28 cellular contexts compared by ENCODE assay signal in genomic region chr22:26708256-26709009, GRCh38. TPM values are rescaled to one million over a fixed set of nuclear protein-coding genes. Genes with fewer than 3 reads are reported as not detected.
DNase-seq lines count a peak whose midpoint lies in the region; ATAC-seq and TF ChIP-seq lines count a peak whose summit lies in the region.
"Had no signal": no experiment of that assay in that cellular context is flagged by ENCODE, and none has a peak within 500 bp of the region (broad histone marks: within the 10 kb centered on the region; RNA-seq: fewer than 3 reads in every experiment).

No MANE protein-coding gene starts in this region.

- intact Hi-C loops in colonic mucosa (cut with DNase I) (no loop called here), MCF 10A (cut with micrococcal nuclease) (no loop called here)

- BruUV-seq in MCF 10A (replicated peaks; lab: Mats Ljungman, UMichigan): no TSS peak

- H3K27ac Mint-ChIP-seq in MCF 10A (ENCODE audit: low read depth, unreplicated experiment): no peak overlapping the region
- H3K27ac Mint-ChIP-seq: activated CD4-positive, alpha-beta memory T cell treated with anti-CD3 and anti-CD28 coated beads for 36 hours; activated naive CD4-positive, alpha-beta T cell treated with anti-CD3 and anti-CD28 coated beads, Interleukin-2, amount 50 U/mL, for 72 hours; activated T-helper 17 cell treated with anti-CD3 and anti-CD28 coated beads, Interleukin-2, amount 50 U/mL, for 72 hours; dendritic cell treated with granulocyte-macrophage colony-stimulating factor and Interleukin-4, amounts not matched to agents 40 ng/mL and 50 ng/mL, for 4 days; T-helper 1 cell treated with Interleukin-12 subunit alpha and Interleukin-12 subunit beta and Interleukin-4 antibody, amounts not matched to agents 30 μg/mL and 1 μg/mL, for 36 hours had no signal

- CTCF ChIA-PET in MCF 10A (lab: Yijun Ruan, JAX): interaction anchor here (0.6 to 0.8 kb wide), 3 partner anchors 24 to 41 kb away, joined by 3 read pairs; no protein-coding TSS in a partner anchor

- no peak overlapping the region for H3K4me2 ChIP-seq in Karpas-422 (ENCODE audit: low read depth, low read length, poor library complexity, severe bottlenecking)

- H3K27me3 Mint-ChIP-seq in MCF 10A (ENCODE audit: insufficient read depth, unreplicated experiment): no peaks in the 10 kb centered on the region
- H3K27me3 Mint-ChIP-seq: activated CD4-positive, alpha-beta memory T cell treated with anti-CD3 and anti-CD28 coated beads for 36 hours; activated T-helper 17 cell treated with anti-CD3 and anti-CD28 coated beads, Interleukin-2, amount 50 U/mL, for 72 hours; dendritic cell treated with granulocyte-macrophage colony-stimulating factor and Interleukin-4, amounts not matched to agents 40 ng/mL and 50 ng/mL, for 4 days; naive thymus-derived CD8-positive, alpha-beta T cell had no signal

- H3K27me3 ChIP-seq in Karpas-422 (ENCODE audit: low read length) (no peaks in the 10 kb centered on the region), colonic mucosa (no peaks in the 10 kb centered on the region)
- H3K27me3 ChIP-seq: ascending aorta, cardiac muscle cell, suprapubic skin, upper lobe of right lung had no signal

- TF ChIP-seq CTCF in GM13977 (IDR thresholded peaks at IDR 0.05; ENCODE audit: extremely low read depth, insufficient read depth, missing control alignments): no peak
- TF ChIP-seq CTCF in fibroblast of mammary gland (conservative IDR thresholded peaks at IDR 0.05; ENCODE audit: control insufficient read depth, insufficient read depth, low read depth, low read length): no peak
- no peak for TF ChIP-seq CTCF in colonic mucosa (IDR thresholded peaks at IDR 0.05)
- no peak for TF ChIP-seq CTCF in MCF 10A (IDR thresholded peaks at IDR 0.05; ENCODE audit: unreplicated experiment)

- H3K4me1 ChIP-seq in Karpas-422 (ENCODE audit: low read length): peaks cover 16% of the 10 kb centered on the region
- H3K4me1 ChIP-seq in colonic mucosa: no peaks in the 10 kb centered on the region
- H3K4me1 ChIP-seq: suprapubic skin, upper lobe of right lung had no signal

- H3K36me3 ChIP-seq in Karpas-422 (ENCODE audit: insufficient read depth, low read length) (no peaks in the 10 kb centered on the region), colonic mucosa (no peaks in the 10 kb centered on the region)
- H3K36me3 ChIP-seq: cardiac muscle cell, suprapubic skin, upper lobe of right lung had no signal

- DNase-seq in GM04504 (ENCODE audit: low read depth): peak; percentile 68
- DNase-seq in GM13977 (ENCODE audit: low spot score): peak; percentile 65
- DNase-seq in Karpas-422: peak; percentile 34
- DNase-seq in fibroblast of mammary gland (ENCODE audit: low read depth): peak; percentile 24
- DNase-seq in colonic mucosa: no peak
- DNase-seq in MCF 10A (ENCODE audit: unreplicated experiment): no peak
- DNase-seq: activated CD4-positive, alpha-beta memory T cell treated with anti-CD3 and anti-CD28 coated beads for 36 hours; activated CD8-positive, alpha-beta memory T cell treated with anti-CD3 and anti-CD28 coated beads, Interleukin-2, amount 50 U/mL, for 4 hours; DND-41; kidney; naive thymus-derived CD8-positive, alpha-beta T cell; NCI-H1436; NCI-H446 treated with DMSO at 0.1 percent for 48 hours; SK-N-SH; stimulated activated CD4-positive, alpha-beta T cell treated with anti-CD3 and anti-CD28 coated beads, Interleukin-15, amount 100 ng/mL, for 24 hours; stimulated activated naive CD4-positive, alpha-beta T cell; upper lobe of right lung had no signal

- no peaks in the 10 kb centered on the region for H3K9me3 Mint-ChIP-seq in MCF 10A (ENCODE audit: unreplicated experiment)
- H3K9me3 Mint-ChIP-seq: activated T-helper 17 cell treated with anti-CD3 and anti-CD28 coated beads, Interleukin-2, amount 50 U/mL, for 72 hours had no signal

- in situ Hi-C loops in GM13977 (cut with MboI; ENCODE audit: low pct_unique_long_range_greater_than_20kb, low sequenced_read_pairs, unreplicated experiment): no loop called here

- POLR2A ChIA-PET in MCF 10A (lab: Yijun Ruan, JAX): no interaction called here

- H3K4me3 ChIP-seq in Karpas-422 (ENCODE audit: low read length) (no peak overlapping the region), fibroblast of mammary gland (ENCODE audit: control insufficient read depth, low read depth, low read length) (no peak overlapping the region), colonic mucosa (no peak overlapping the region)
- H3K4me3 ChIP-seq: ascending aorta, cardiac muscle cell, suprapubic skin, upper lobe of right lung had no signal

- H3K9me3 ChIP-seq in Karpas-422 (ENCODE audit: low read length) (no peaks in the 10 kb centered on the region), colonic mucosa (no peaks in the 10 kb centered on the region)
- H3K9me3 ChIP-seq: ascending aorta, suprapubic skin had no signal

- no peaks in the 10 kb centered on the region for H3K79me2 ChIP-seq in Karpas-422 (ENCODE audit: low read length)

- H3K9ac ChIP-seq in Karpas-422 (ENCODE audit: low read length) (no peak overlapping the region), colonic mucosa (ENCODE audit: low read depth in 2 of 2, low read length in 2 of 2) (no peak overlapping the region)
- H3K9ac ChIP-seq: SK-N-SH had no signal

- H4K20me1 ChIP-seq in Karpas-422 (ENCODE audit: insufficient read depth, low read depth, low read length): no peaks in the 10 kb centered on the region

- no peaks in the 10 kb centered on the region for H3K4me1 Mint-ChIP-seq in MCF 10A (ENCODE audit: insufficient read depth, unreplicated experiment)

- H3K4me3 Mint-ChIP-seq in MCF 10A (ENCODE audit: unreplicated experiment): no peak overlapping the region
- H3K4me3 Mint-ChIP-seq: activated CD4-positive, alpha-beta memory T cell treated with anti-CD3 and anti-CD28 coated beads for 36 hours; activated T-helper 17 cell treated with anti-CD3 and anti-CD28 coated beads, Interleukin-2, amount 50 U/mL, for 72 hours; dendritic cell treated with granulocyte-macrophage colony-stimulating factor and Interleukin-4, amounts not matched to agents 40 ng/mL and 50 ng/mL, for 4 days; naive thymus-derived CD8-positive, alpha-beta T cell; T-helper 1 cell treated with Interleukin-12 subunit alpha and Interleukin-12 subunit beta and Interleukin-4 antibody, amounts not matched to agents 30 μg/mL and 1 μg/mL, for 36 hours had no signal

- ATAC-seq in GM18502 (IDR thresholded peaks at IDR 0.05; ENCODE audit: poor library complexity, unreplicated experiment) (no peak), GM18873 (IDR thresholded peaks at IDR 0.05; ENCODE audit: low FRiP score, unreplicated experiment) (no peak)
- ATAC-seq: activated CD4-positive, CD25-positive, alpha-beta regulatory T cell treated with anti-CD3 and anti-CD28 coated beads, Interleukin-2, amount 50 U/mL, for 24 hours; activated naive CD4-positive, alpha-beta T cell treated with anti-CD3 and anti-CD28 coated beads, Interleukin-2, amount 50 U/mL, for 72 hours; activated T-helper 17 cell treated with anti-CD3 and anti-CD28 coated beads, Interleukin-2, amount 50 U/mL, for 72 hours; naive thymus-derived CD8-positive, alpha-beta T cell; upper lobe of right lung had no signal

- H3K9me2 ChIP-seq in Karpas-422 (replicated peaks; ENCODE audit: insufficient read depth, low read length): no peaks in the 10 kb centered on the region
- H3K9me2 ChIP-seq: SK-N-SH had no signal

- H2AFZ ChIP-seq in Karpas-422 (ENCODE audit: low read length): no peak overlapping the region

- H3K36me3 Mint-ChIP-seq in MCF 10A (ENCODE audit: insufficient read depth, unreplicated experiment): peaks cover 7% of the 10 kb centered on the region

- H3K27ac ChIP-seq in Karpas-422 (ENCODE audit: low read length): no peak overlapping the region
- no peak overlapping the region for H3K27ac ChIP-seq in colonic mucosa
- H3K27ac ChIP-seq: ascending aorta, C4-2B, cardiac muscle cell, suprapubic skin, upper lobe of right lung had no signal

RNA-seq across cellular contexts. Expression of gene MIAT, which starts 51.0 kb away (rescaled TPM):
- total RNA-seq in Karpas-422 (2014; rRNA removed; shearing (Covaris generic); ENCODE audit: low replicate concordance): 1.5 and 2.6 TPM in 2 replicates
- 1 to 10 TPM; 1.5 to 1.8 TPM for total RNA-seq in colonic mucosa
- 0.49 and 0.56 TPM in 2 replicates for total RNA-seq in MCF 10A (2022)

Comparison
In these comparisons a context has a peak if more than half of its experiments do, and no peak if none do; other contexts are left out.
1. DNase-seq: peak in GM04504 (single experiment), GM13977 (single experiment), Karpas-422 (single experiment) and fibroblast of mammary gland (single experiment); none in colonic mucosa (single experiment) and MCF 10A (single experiment).